ENCODE assay signal across 28 cellular contexts in the genomic region with DNA sequence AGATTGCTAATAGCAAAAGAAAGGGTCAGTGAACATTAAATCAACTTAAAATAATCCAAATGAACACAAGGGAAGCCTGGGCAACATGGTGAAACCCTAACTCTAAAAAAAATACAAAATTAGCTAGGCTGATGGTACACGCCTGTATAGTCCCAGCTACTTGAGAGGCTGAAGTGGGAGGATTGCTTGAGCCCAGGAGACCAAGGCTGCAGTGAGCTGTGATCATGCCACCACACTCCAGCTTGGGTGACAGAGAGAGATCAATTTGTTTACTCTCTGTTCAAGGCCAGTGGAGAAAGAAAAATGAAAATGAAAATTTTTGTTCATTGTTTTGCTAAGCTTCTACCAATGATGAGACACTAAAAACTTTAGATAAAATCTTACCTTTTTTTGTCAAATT.
"Had no signal": no experiment of that assay in that cellular context is flagged by ENCODE, and none has a peak within 500 bp of the region (broad histone marks: within the 10 kb centered on the region; RNA-seq: fewer than 3 reads in every experiment).

No MANE protein-coding gene starts in this region.

- H3K9me3 Mint-ChIP-seq: stimulated activated effector memory CD8-positive, alpha-beta T cell treated with anti-CD3 and anti-CD28 coated beads, Interleukin-12 subunit alpha, Interleukin-12 subunit beta, amount 100 ng/mL, for 72 hours; stimulated activated naive CD8-positive, alpha-beta T cell treated with anti-CD3 and anti-CD28 coated beads, Interleukin-15, amount 100 ng/mL, for 72 hours had no signal

- H3K36me3 ChIP-seq: uterus had no signal

- H3K4me3 Mint-ChIP-seq: stimulated activated effector memory CD8-positive, alpha-beta T cell treated with anti-CD3 and anti-CD28 coated beads, Interleukin-12 subunit alpha, Interleukin-12 subunit beta, amount 100 ng/mL, for 72 hours; stimulated activated memory B cell treated with anti-CD40 and anti-IgM and Interleukin-4, amounts not matched to agents 10 μg/mL and 1 μg/mL and 100 μg/mL, for 72 hours; stimulated activated naive B cell treated with anti-CD40 and anti-IgM and Interleukin-4, amounts not matched to agents 10 μg/mL and 1 μg/mL and 100 μg/mL, for 72 hours; stimulated activated naive CD8-positive, alpha-beta T cell treated with anti-CD3 and anti-CD28 coated beads, Interleukin-15, amount 100 ng/mL, for 72 hours; stimulated activated naive CD8-positive, alpha-beta T cell treated with anti-CD3 and anti-CD28 coated beads, Interleukin-15, Interleukin-2, amounts not matched to agents 100 ng/mL and 50 ng/mL, for 24 hours; type B pancreatic cell had no signal

- ATAC-seq: stimulated activated effector memory CD8-positive, alpha-beta T cell treated with anti-CD3 and anti-CD28 coated beads, Interleukin-12 subunit alpha, Interleukin-12 subunit beta, amount 100 ng/mL, for 72 hours; stimulated activated memory B cell treated with anti-CD40 and anti-IgM and Interleukin-4, amounts not matched to agents 10 μg/mL and 1 μg/mL and 100 μg/mL, for 72 hours; stimulated activated naive B cell treated with anti-CD40 and anti-IgM and Interleukin-4, amounts not matched to agents 10 μg/mL and 1 μg/mL and 100 μg/mL, for 72 hours; stimulated activated naive CD8-positive, alpha-beta T cell treated with anti-CD3 and anti-CD28 coated beads, Interleukin-15, amount 100 ng/mL, for 72 hours; stimulated activated naive CD8-positive, alpha-beta T cell treated with anti-CD3 and anti-CD28 coated beads, Interleukin-15, Interleukin-2, amounts not matched to agents 100 U/mL and 50 U/mL, for 24 hours; upper lobe of right lung had no signal

- H3K9me3 ChIP-seq: suprapubic skin, testis, thyroid gland, tibial artery, upper lobe of left lung, upper lobe of right lung, vagina had no signal

- H3K27ac Mint-ChIP-seq: stimulated activated effector memory CD8-positive, alpha-beta T cell treated with anti-CD3 and anti-CD28 coated beads, Interleukin-12 subunit alpha, Interleukin-12 subunit beta, amount 100 ng/mL, for 72 hours; stimulated activated memory B cell treated with anti-CD40 and anti-IgM and Interleukin-4, amounts not matched to agents 10 μg/mL and 1 μg/mL and 100 μg/mL, for 72 hours; stimulated activated naive B cell treated with anti-CD40 and anti-IgM and Interleukin-4, amounts not matched to agents 10 μg/mL and 1 μg/mL and 100 μg/mL, for 72 hours; stimulated activated naive CD8-positive, alpha-beta T cell treated with anti-CD3 and anti-CD28 coated beads, Interleukin-15, Interleukin-2, amounts not matched to agents 100 ng/mL and 50 ng/mL, for 24 hours; type B pancreatic cell had no signal

- FAIRE-seq: urothelium cell line had no signal

- H3K27me3 Mint-ChIP-seq: stimulated activated memory B cell treated with anti-CD40 and anti-IgM and Interleukin-4, amounts not matched to agents 10 μg/mL and 1 μg/mL and 100 μg/mL, for 72 hours; stimulated activated naive B cell treated with anti-CD40 and anti-IgM and Interleukin-4, amounts not matched to agents 10 μg/mL and 1 μg/mL and 100 μg/mL, for 72 hours; stimulated activated naive CD8-positive, alpha-beta T cell treated with anti-CD3 and anti-CD28 coated beads, Interleukin-15, amount 100 ng/mL, for 72 hours; stimulated activated naive CD8-positive, alpha-beta T cell treated with anti-CD3 and anti-CD28 coated beads, Interleukin-15, Interleukin-2, amounts not matched to agents 100 ng/mL and 50 ng/mL, for 24 hours; type B pancreatic cell had no signal

- H3K4me1 Mint-ChIP-seq: stimulated activated effector memory CD8-positive, alpha-beta T cell treated with anti-CD3 and anti-CD28 coated beads, Interleukin-12 subunit alpha, Interleukin-12 subunit beta, amount 100 ng/mL, for 72 hours; stimulated activated memory B cell treated with anti-CD40 and anti-IgM and Interleukin-4, amounts not matched to agents 10 μg/mL and 1 μg/mL and 100 μg/mL, for 72 hours; stimulated activated naive B cell treated with anti-CD40 and anti-IgM and Interleukin-4, amounts not matched to agents 10 μg/mL and 1 μg/mL and 100 μg/mL, for 72 hours; stimulated activated naive CD8-positive, alpha-beta T cell treated with anti-CD3 and anti-CD28 coated beads, Interleukin-15, amount 100 ng/mL, for 72 hours had no signal

- H3K4me1 ChIP-seq: stomach, suprapubic skin, testis, thyroid gland, tibial artery, transverse colon, upper lobe of left lung, upper lobe of right lung, uterus, vagina had no signal

- H3K4me3 ChIP-seq: stomach, suprapubic skin, testis, thoracic aorta, thyroid gland, tibial artery, tibial nerve, transverse colon, upper lobe of left lung, upper lobe of right lung, uterus, vagina had no signal

- DNase-seq: stimulated activated CD4-positive, alpha-beta T cell treated with anti-CD3 and anti-CD28 coated beads, Interleukin-2, amount 100 ng/mL, for 48 hours; stimulated activated CD4-positive, alpha-beta T cell treated with anti-CD3 and anti-CD28 coated beads, Interleukin-4, amount 100 ng/mL, for 1 hour; stimulated activated CD4-positive, alpha-beta T cell treated with anti-CD3 and anti-CD28 coated beads, Interleukin-4, amount 100 ng/mL, for 24 hours; stimulated activated CD4-positive, alpha-beta T cell treated with anti-CD3 and anti-CD28 coated beads, Interleukin-4, amount 100 ng/mL, for 4 hours; stimulated activated CD8-positive, alpha-beta memory T cell treated with anti-CD3 and anti-CD28 coated beads, Interleukin-4, amount 100 ng/mL, for 48 hours; stimulated activated naive B cell treated with anti-CD40 and anti-IgM and Interleukin-4, amounts not matched to agents 10 μg/mL and 1 μg/mL and 100 μg/mL, for 72 hours; stimulated activated naive CD4-positive, alpha-beta T cell; stimulated activated naive CD4-positive, alpha-beta T cell treated with Interleukin-2 at 50 U/mL for 16 hours; stimulated activated naive CD8-positive, alpha-beta T cell treated with anti-CD3 and anti-CD28 coated beads, Interleukin-15, amount 100 ng/mL, for 72 hours; stimulated activated naive CD8-positive, alpha-beta T cell treated with anti-CD3 and anti-CD28 coated beads, Interleukin-15, Interleukin-2, amounts not matched to agents 100 U/mL and 50 U/mL, for 24 hours; stomach; substantia nigra; testis; thyroid gland; tibial artery; transverse colon; upper lobe of left lung; upper lobe of right lung; uterus had no signal

- H3K27me3 ChIP-seq: stomach, suprapubic skin, testis, thyroid gland, tibial artery, tibial nerve, transverse colon, upper lobe of left lung, upper lobe of right lung, uterus, vagina had no signal

- H3K27ac ChIP-seq: stomach, suprapubic skin, testis, thoracic aorta, thyroid gland, tibial artery, tibial nerve, transverse colon, upper lobe of left lung, upper lobe of right lung, uterus, vagina had no signal
